In genomic region chr2:25034081-25034480, GRCh38 we compare ENCODE assay signal across 8 cellular contexts.
"Had no signal": no experiment of that assay in that cellular context is flagged by ENCODE, and none has a peak within 500 bp of the region (broad histone marks: within the 10 kb centered on the region; RNA-seq: fewer than 3 reads in every experiment).

No MANE protein-coding gene starts in this region.

- H3K4me3 Mint-ChIP-seq: IgD-negative memory B cell had no signal

- ATAC-seq: HCT116 had no signal

- DNase-seq: GM23248, GOT3, H7, KG1 had no signal

- H3K36me3 ChIP-seq: HAP-1 had no signal

- H3K27ac Mint-ChIP-seq: IgD-negative memory B cell had no signal

- H3K27ac ChIP-seq: GM23248 had no signal

- H2AFZ ChIP-seq: GM23248 had no signal

- H3K9ac ChIP-seq: GM23248 had no signal

- FAIRE-seq: HTR-8/SVneo had no signal

- H3K36me3 Mint-ChIP-seq: IgD-negative memory B cell had no signal

- H3K9me3 ChIP-seq: HAP-1 had no signal

- H3K4me3 ChIP-seq: GM23248, HAP-1 had no signal
